ENCODE assay signal across 27 cellular contexts in genomic region chr16:54165174-54165911, GRCh38.
"Had no signal": no experiment of that assay in that cellular context is flagged by ENCODE, and none has a peak within 500 bp of the region (broad histone marks: within the 10 kb centered on the region; RNA-seq: fewer than 3 reads in every experiment).

No MANE protein-coding gene starts in this region.

- H3K36me3 Mint-ChIP-seq: natural killer cell treated with Interleukin-12 subunit alpha and Interleukin-12 subunit beta and Interleukin-15 and Interleukin-18, amount 100 ng/mL, for 72 hours had no signal

- H3K4me1 Mint-ChIP-seq: activated CD4-positive, alpha-beta memory T cell treated with anti-CD3 and anti-CD28 coated beads, Interleukin-2, amount 10 ng/mL, durations not matched to agents 7 days and 5 days; activated CD4-positive, alpha-beta T cell treated with anti-CD3 and anti-CD28 coated beads, Interleukin-2, amount 10 ng/mL, durations not matched to agents 7 days and 5 days; activated T-helper 17 cell treated with anti-CD3 and anti-CD28 coated beads, Interleukin-2, amount 50 U/mL, for 72 hours; endodermal cell had no signal

- H3K9me3 ChIP-seq: heart left ventricle, left lung, mucosa of descending colon, ovary, prostate gland, suprapubic skin, tibial nerve had no signal

- H3K27me3 ChIP-seq: heart left ventricle, left lung, ovary, tibial nerve had no signal

- DNase-seq: activated CD4-positive, alpha-beta memory T cell treated with anti-CD3 and anti-CD28 coated beads, Interleukin-2, amount 10 ng/mL, durations not matched to agents 7 days and 5 days; activated CD4-positive, alpha-beta T cell treated with anti-CD3 and anti-CD28 coated beads for 1 hour; activated CD4-positive, alpha-beta T cell treated with anti-CD3 and anti-CD28 coated beads, Interleukin-2, amount 10 ng/mL, durations not matched to agents 7 days and 5 days; activated CD8-positive, alpha-beta memory T cell treated with anti-CD3 and anti-CD28 coated beads, Interleukin-2, amount 50 U/mL, for 48 hours; activated gamma-delta T cell treated with Interleukin-2 at 50 U/mL for 16 hours; activated naive CD4-positive, alpha-beta T cell treated with anti-CD3 and anti-CD28 coated beads, Interleukin-2, amount 50 U/mL, for 16 hours; activated T-cell treated with anti-CD3 and anti-CD28 coated beads, Interleukin-2, amount 50 U/mL, for 24 hours; amygdala; central memory CD4-positive, alpha-beta T cell; endodermal cell; foreskin fibroblast; heart left ventricle; kidney glomerular epithelial cell; left lung; mucosa of descending colon; ovary; retina; stimulated activated naive CD4-positive, alpha-beta T cell; T-helper 9 cell had no signal

- H3K36me3 ChIP-seq: heart left ventricle, left lung, ovary, prostate gland, suprapubic skin, tibial nerve had no signal

- H3K4me3 ChIP-seq: heart left ventricle, left lung, mucosa of descending colon, ovary, prostate gland, suprapubic skin, tibial nerve had no signal

- H3K27ac ChIP-seq: heart left ventricle, left lung, ovary, prostate gland, suprapubic skin, tibial nerve had no signal

- H3K4me1 ChIP-seq: heart left ventricle, left lung, prostate gland, tibial nerve had no signal

- ATAC-seq: activated T-helper 17 cell treated with anti-CD3 and anti-CD28 coated beads, Interleukin-2, amount 50 U/mL, for 72 hours; esophagus mucosa; heart left ventricle; left lung; mucosa of descending colon; natural killer cell treated with Interleukin-12 subunit alpha and Interleukin-12 subunit beta and Interleukin-15 and Interleukin-18, amount 100 ng/mL, for 72 hours had no signal

- H3K27me3 Mint-ChIP-seq: dendritic cell treated with granulocyte-macrophage colony-stimulating factor and Interleukin-4, amounts not matched to agents 40 ng/mL and 50 ng/mL, for 4 days had no signal

- H3K27ac Mint-ChIP-seq: activated CD4-positive, alpha-beta memory T cell treated with anti-CD3 and anti-CD28 coated beads, Interleukin-2, amount 10 ng/mL, durations not matched to agents 7 days and 5 days; activated CD4-positive, alpha-beta T cell treated with anti-CD3 and anti-CD28 coated beads, Interleukin-2, amount 10 ng/mL, durations not matched to agents 7 days and 5 days; activated T-cell treated with anti-CD3 and anti-CD28 coated beads, Interleukin-2, amount 50 U/mL, for 24 hours; activated T-helper 17 cell treated with anti-CD3 and anti-CD28 coated beads, Interleukin-2, amount 50 U/mL, for 72 hours; dendritic cell treated with granulocyte-macrophage colony-stimulating factor and Interleukin-4, amounts not matched to agents 40 ng/mL and 50 ng/mL, for 4 days; endodermal cell; natural killer cell treated with Interleukin-12 subunit alpha and Interleukin-12 subunit beta and Interleukin-15 and Interleukin-18, amount 100 ng/mL, for 72 hours; T-helper 1 cell treated with Interleukin-12 subunit alpha and Interleukin-12 subunit beta and Interleukin-4 antibody, amounts not matched to agents 30 μg/mL and 1 μg/mL, for 36 hours had no signal

- H3K4me3 Mint-ChIP-seq: activated CD4-positive, alpha-beta memory T cell treated with anti-CD3 and anti-CD28 coated beads, Interleukin-2, amount 10 ng/mL, durations not matched to agents 7 days and 5 days; activated CD4-positive, alpha-beta T cell treated with anti-CD3 and anti-CD28 coated beads, Interleukin-2, amount 10 ng/mL, durations not matched to agents 7 days and 5 days; activated T-cell treated with anti-CD3 and anti-CD28 coated beads, Interleukin-2, amount 50 U/mL, for 24 hours; activated T-helper 17 cell treated with anti-CD3 and anti-CD28 coated beads, Interleukin-2, amount 50 U/mL, for 72 hours; dendritic cell treated with granulocyte-macrophage colony-stimulating factor and Interleukin-4, amounts not matched to agents 40 ng/mL and 50 ng/mL, for 4 days; endodermal cell; natural killer cell treated with Interleukin-12 subunit alpha and Interleukin-12 subunit beta and Interleukin-15 and Interleukin-18, amount 100 ng/mL, for 72 hours; T-helper 1 cell treated with Interleukin-12 subunit alpha and Interleukin-12 subunit beta and Interleukin-4 antibody, amounts not matched to agents 30 μg/mL and 1 μg/mL, for 36 hours had no signal

- H3K9me3 Mint-ChIP-seq: activated CD4-positive, alpha-beta memory T cell treated with anti-CD3 and anti-CD28 coated beads, Interleukin-2, amount 10 ng/mL, durations not matched to agents 7 days and 5 days; activated CD4-positive, alpha-beta T cell treated with anti-CD3 and anti-CD28 coated beads, Interleukin-2, amount 10 ng/mL, durations not matched to agents 7 days and 5 days; activated T-cell treated with anti-CD3 and anti-CD28 coated beads, Interleukin-2, amount 50 U/mL, for 24 hours; activated T-helper 17 cell treated with anti-CD3 and anti-CD28 coated beads, Interleukin-2, amount 50 U/mL, for 72 hours; dendritic cell treated with granulocyte-macrophage colony-stimulating factor and Interleukin-4, amounts not matched to agents 40 ng/mL and 50 ng/mL, for 4 days; endodermal cell; natural killer cell treated with Interleukin-12 subunit alpha and Interleukin-12 subunit beta and Interleukin-15 and Interleukin-18, amount 100 ng/mL, for 72 hours; T-helper 1 cell treated with Interleukin-12 subunit alpha and Interleukin-12 subunit beta and Interleukin-4 antibody, amounts not matched to agents 30 μg/mL and 1 μg/mL, for 36 hours had no signal
